In the genomic region with DNA sequence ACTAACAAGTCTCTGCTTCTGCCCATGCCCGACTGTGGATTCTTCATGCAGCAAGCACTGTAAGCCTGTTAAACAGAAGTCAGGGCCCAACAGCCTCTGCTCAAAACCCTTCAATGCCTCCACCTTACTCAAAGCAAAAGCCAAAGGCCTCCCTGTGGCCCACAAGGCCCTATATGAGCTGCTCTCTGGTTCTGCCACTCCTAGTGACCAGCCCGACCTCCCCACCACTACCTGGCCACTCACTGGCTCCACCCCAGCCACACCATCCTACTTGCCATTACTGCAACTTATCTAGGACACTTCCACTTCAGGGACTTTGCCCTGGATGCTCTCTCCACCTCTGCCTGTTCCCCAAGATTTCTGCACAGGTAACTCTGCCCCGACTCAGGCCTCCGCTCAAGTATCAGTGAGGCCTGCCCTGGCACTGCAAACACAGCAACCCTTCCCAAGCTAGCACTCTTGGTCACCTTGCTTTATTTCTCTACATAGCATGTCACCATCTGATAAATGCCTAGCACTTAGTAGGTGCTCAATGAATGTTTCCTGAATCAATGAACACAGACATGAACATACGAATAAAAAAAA, we compare ENCODE assay signal across 16 cellular contexts.
DNase-seq lines count a peak whose midpoint lies in the region; ATAC-seq, FAIRE-seq and TF ChIP-seq lines count a peak whose summit lies in the region.
"Had no signal": no experiment of that assay in that cellular context is flagged by ENCODE, and none has a peak within 500 bp of the region (broad histone marks: within the 10 kb centered on the region; RNA-seq: fewer than 3 reads in every experiment).

No MANE protein-coding gene starts in this region.

- no peak overlapping the region for H3K4ac ChIP-seq in H1 (replicated peaks; ENCODE audit: insufficient read length, low read depth, low read length)

- H4K5ac ChIP-seq in H1 (ENCODE audit: insufficient read length, low read depth, low read length) = no peak overlapping the region

- TF ChIP-seq RAD21 in H1 (IDR thresholded peaks at IDR 0.05 in 1 of 2, conservative IDR thresholded peaks at IDR 0.05 in 1 of 2; ENCODE audit: low read depth in 2 of 2, low read length in 2 of 2) = no peak

- no peak overlapping the region for H3K4me3 ChIP-seq in H1 (ENCODE audit: extremely low read depth in 1 of 4, insufficient read depth in 2 of 4, low read depth in 3 of 4, low read length in 4 of 4)
- no peak overlapping the region for H3K4me3 ChIP-seq in CD4-positive, alpha-beta memory T cell (ENCODE audit: low read length in 2 of 2)
- H3K4me3 ChIP-seq: SJCRH30 had no signal

- WGBS in H1 (ENCODE audit: extremely low coverage in 1 of 2, insufficient coverage in 1 of 2, insufficient read length in 1 of 2, insufficient replicate concordance in 2 of 2, low coverage in 1 of 2, low lambda C conversion rate in 2 of 2, missing lambda C conversion rate in 1 of 2), 2 experiments = 90% methylated on average over 5 of the region's 5 CpGs; no CpG with 5 or more reads in 1 of the 2 experiments

- no peak overlapping the region for H3K9ac ChIP-seq in H1 (replicated peaks in 1 of 4; ENCODE audit: extremely low read depth in 1 of 4, low read depth in 3 of 4, low read length in 3 of 4)

- no peak overlapping the region for H4K91ac ChIP-seq in H1 (replicated peaks; ENCODE audit: insufficient read length, low read length)

- H2AK5ac ChIP-seq in H1 (ENCODE audit: low read depth, low read length) = no peak overlapping the region

- 0 out of 2 replicates have a peak overlapping the region, but pooled peaks have one; percentile 41 for H2BK5ac ChIP-seq in H1 (ENCODE audit: low read depth, low read length)

- no peak for TF ChIP-seq POLR2A in H1 (IDR thresholded peaks at IDR 0.05; ENCODE audit: control extremely low read depth in 1 of 2, low read depth in 2 of 2, low read length in 2 of 2)

- H2BK15ac ChIP-seq in H1 (ENCODE audit: low read length) = no peak overlapping the region

- H4K8ac ChIP-seq in H1 (ENCODE audit: extremely low read depth, insufficient read depth, low read length) = no peak overlapping the region

- no peaks in the 10 kb centered on the region for H4K20me1 ChIP-seq in H1 (replicated peaks in 1 of 2; ENCODE audit: control insufficient read depth in 1 of 2, insufficient read depth in 2 of 2, low read length in 2 of 2)

- H3K27me3 ChIP-seq in H1 (replicated peaks in 1 of 4; ENCODE audit: control insufficient read depth in 3 of 4, extremely low read depth in 1 of 4, insufficient read depth in 3 of 4, low read length in 3 of 4) = peaks cover 0 to 1% (median 0%) of the 10 kb centered on the region in 4 experiments; a peak in 1 of 7 replicates
- no peaks in the 10 kb centered on the region for H3K27me3 ChIP-seq in CD4-positive, alpha-beta memory T cell (ENCODE audit: insufficient read depth, low read length)
- H3K27me3 ChIP-seq: SJCRH30 had no signal

- H3K9me3 Mint-ChIP-seq in activated CD8-positive, alpha-beta memory T cell treated with anti-CD3 and anti-CD28 coated beads, Interleukin-2, amount 10 ng/mL, durations not matched to agents 7 days and 5 days (ENCODE audit: low read depth) = no peaks in the 10 kb centered on the region
- H3K9me3 Mint-ChIP-seq in mesothelial cell of epicardium = peaks cover 3% of the 10 kb centered on the region
- H3K9me3 Mint-ChIP-seq in stimulated activated memory B cell treated with anti-CD40 and anti-IgM and Interleukin-4, amounts not matched to agents 10 μg/mL and 1 μg/mL and 100 μg/mL, for 72 hours = peaks cover 8% of the 10 kb centered on the region
- H3K9me3 Mint-ChIP-seq in type B pancreatic cell = peaks cover 4% of the 10 kb centered on the region
- H3K9me3 Mint-ChIP-seq in CD4-positive, alpha-beta memory T cell = peaks cover 4 to 29% (median 13%) of the 10 kb centered on the region in 8 donors

- no peak for DNase-seq in activated CD8-positive, alpha-beta memory T cell treated with anti-CD3 and anti-CD28 coated beads, Interleukin-2, amount 10 ng/mL, durations not matched to agents 7 days and 5 days
- DNase-seq in activated CD8-positive, alpha-beta memory T cell treated with anti-CD3 and anti-CD28 coated beads, Interleukin-2, amount 50 U/mL, for 4 hours = no peak
- DNase-seq in H1 (ENCODE audit: low read depth in 1 of 2, low spot score in 2 of 2) (no peak), mesothelial cell of epicardium (ENCODE audit: low spot score in 2 of 2, unreplicated experiment in 2 of 2) (no peak), EL (no peak), type B pancreatic cell (ENCODE audit: extremely low spot score, unreplicated experiment) (no peak)
- no peak for DNase-seq in CD4-positive, alpha-beta memory T cell
- DNase-seq: C1 segment of cervical spinal cord, DMS 273 treated with DMSO at 0.1 percent for 48 hours, KG1, NCI-H1436, NCI-H2029, NCI-H2171, NCI-H446 had no signal

- H3K4me1 ChIP-seq in H1 (replicated peaks in 1 of 4; ENCODE audit: control insufficient read depth in 3 of 4, insufficient read depth in 4 of 4, low read length in 3 of 4) = peaks cover 0 to 14% (median 3%) of the 10 kb centered on the region in 4 experiments; a peak in 4 of 7 replicates
- H3K4me1 ChIP-seq in CD4-positive, alpha-beta memory T cell (ENCODE audit: insufficient read depth, low read length) = peaks cover 9% of the 10 kb centered on the region

- intact Hi-C loops in CD4-positive, alpha-beta memory T cell (cut with micrococcal nuclease) = no loop called here

- no peak overlapping the region for H3K27ac ChIP-seq in H1 (ENCODE audit: low read depth, low read length)
- H3K27ac ChIP-seq in CD4-positive, alpha-beta memory T cell (ENCODE audit: low read depth, low read length) = no peak overlapping the region

- no peaks in the 10 kb centered on the region for H3K27me3 Mint-ChIP-seq in activated CD8-positive, alpha-beta memory T cell treated with anti-CD3 and anti-CD28 coated beads, Interleukin-2, amount 10 ng/mL, durations not matched to agents 7 days and 5 days
- H3K27me3 Mint-ChIP-seq in mesothelial cell of epicardium (ENCODE audit: low read depth) (no peaks in the 10 kb centered on the region), type B pancreatic cell (no peaks in the 10 kb centered on the region)
- H3K27me3 Mint-ChIP-seq in stimulated activated memory B cell treated with anti-CD40 and anti-IgM and Interleukin-4, amounts not matched to agents 10 μg/mL and 1 μg/mL and 100 μg/mL, for 72 hours = no peaks in the 10 kb centered on the region
- no peaks in the 10 kb centered on the region for H3K27me3 Mint-ChIP-seq in CD4-positive, alpha-beta memory T cell

- no peak overlapping the region for H3K14ac ChIP-seq in H1 (ENCODE audit: insufficient read length)

- peaks cover 2 to 11% of the 10 kb centered on the region in 2 experiments; a peak in 2 of 4 replicates for H3K79me2 ChIP-seq in H1 (ENCODE audit: control insufficient read depth in 1 of 2, insufficient read depth in 2 of 2, low read length in 2 of 2)

- TF ChIP-seq CTCF in H1 (IDR thresholded peaks at IDR 0.05; ENCODE audit: control extremely low read depth in 1 of 3, insufficient read depth in 1 of 3, low read depth in 1 of 3, low read length in 3 of 3) (no peak), mesothelial cell of epicardium (IDR thresholded peaks at IDR 0.05; ENCODE audit: unreplicated experiment) (no peak), type B pancreatic cell (conservative IDR thresholded peaks at IDR 0.05) (no peak)

- 0 out of 2 replicates have a peak, but pooled peaks cover 1% of the 10 kb centered on the region for H3K23me2 ChIP-seq in H1 (ENCODE audit: low read depth, low read length)

- no peak overlapping the region for H3K23ac ChIP-seq in H1 (ENCODE audit: insufficient read length)

- H3K4me3 Mint-ChIP-seq in activated CD8-positive, alpha-beta memory T cell treated with anti-CD3 and anti-CD28 coated beads, Interleukin-2, amount 10 ng/mL, durations not matched to agents 7 days and 5 days = no peak overlapping the region
- H3K4me3 Mint-ChIP-seq in mesothelial cell of epicardium (no peak overlapping the region), type B pancreatic cell (no peak overlapping the region)
- no peak overlapping the region for H3K4me3 Mint-ChIP-seq in stimulated activated memory B cell treated with anti-CD40 and anti-IgM and Interleukin-4, amounts not matched to agents 10 μg/mL and 1 μg/mL and 100 μg/mL, for 72 hours
- no peak overlapping the region for H3K4me3 Mint-ChIP-seq in CD4-positive, alpha-beta memory T cell

- no peak for ATAC-seq in activated CD8-positive, alpha-beta memory T cell treated with anti-CD3 and anti-CD28 coated beads, Interleukin-2, amount 10 ng/mL, durations not matched to agents 7 days and 5 days
- no peak for ATAC-seq in stimulated activated memory B cell treated with anti-CD40 and anti-IgM and Interleukin-4, amounts not matched to agents 10 μg/mL and 1 μg/mL and 100 μg/mL, for 72 hours

- peak overlapping the region; percentile 9 for H3K27ac Mint-ChIP-seq in activated CD8-positive, alpha-beta memory T cell treated with anti-CD3 and anti-CD28 coated beads, Interleukin-2, amount 10 ng/mL, durations not matched to agents 7 days and 5 days
- peak overlapping the region; percentile 85 for H3K27ac Mint-ChIP-seq in mesothelial cell of epicardium
- peak overlapping the region; percentile 15 for H3K27ac Mint-ChIP-seq in stimulated activated memory B cell treated with anti-CD40 and anti-IgM and Interleukin-4, amounts not matched to agents 10 μg/mL and 1 μg/mL and 100 μg/mL, for 72 hours
- H3K27ac Mint-ChIP-seq in type B pancreatic cell = no peak overlapping the region
- H3K27ac Mint-ChIP-seq in CD4-positive, alpha-beta memory T cell = peak overlapping the region in 2 of 7 donors; percentile 32 to 70

- no peak overlapping the region for H2BK20ac ChIP-seq in H1 (ENCODE audit: low read length)

- H2BK12ac ChIP-seq in H1 (ENCODE audit: low read depth, low read length) = peak overlapping the region; percentile 22; the same call in 1 of the 2 replicates

- no peak overlapping the region for H2AFZ ChIP-seq in H1 (ENCODE audit: low read length)

- no peak for TF ChIP-seq EP300 in H1 (IDR thresholded peaks at IDR 0.05; ENCODE audit: borderline replicate concordance in 1 of 2, low read depth in 2 of 2, low read length in 2 of 2)

- FAIRE-seq in H1 (lab: Jason Lieb, UNC) = no peak

- no peaks in the 10 kb centered on the region for H3K79me1 ChIP-seq in H1 (ENCODE audit: low read depth, low read length)

- H2BK120ac ChIP-seq in H1 (replicated peaks; ENCODE audit: low read depth, low read length) = no peak overlapping the region

- CTCF ChIA-PET in activated CD8-positive, alpha-beta memory T cell treated with anti-CD3 and anti-CD28 coated beads, Interleukin-2, amount 10 ng/mL, durations not matched to agents 7 days and 5 days (lab: Charles Lee) = no interaction called here
- CTCF ChIA-PET in H1 (lab: Charles Lee; ENCODE audit: partially characterized antibody) = no interaction called here
- CTCF ChIA-PET in CD4-positive, alpha-beta memory T cell (lab: Charles Lee; ENCODE audit: partially characterized antibody) = no interaction called here

- peaks cover 33% of the 10 kb centered on the region for H3K4me1 Mint-ChIP-seq in activated CD8-positive, alpha-beta memory T cell treated with anti-CD3 and anti-CD28 coated beads, Interleukin-2, amount 10 ng/mL, durations not matched to agents 7 days and 5 days
- H3K4me1 Mint-ChIP-seq in mesothelial cell of epicardium (peaks cover 72% of the 10 kb centered on the region), type B pancreatic cell (ENCODE audit: unreplicated experiment) (peaks cover 19% of the 10 kb centered on the region)
- H3K4me1 Mint-ChIP-seq in stimulated activated memory B cell treated with anti-CD40 and anti-IgM and Interleukin-4, amounts not matched to agents 10 μg/mL and 1 μg/mL and 100 μg/mL, for 72 hours = peaks cover 52% of the 10 kb centered on the region
- H3K4me1 Mint-ChIP-seq in CD4-positive, alpha-beta memory T cell = peaks cover 32 to 45% (median 39%) of the 10 kb centered on the region in 4 donors

- no peaks in the 10 kb centered on the region for H3K36me3 ChIP-seq in H1 (ENCODE audit: control insufficient read depth in 2 of 4, insufficient read depth in 4 of 4, low read length in 3 of 4)
- H3K36me3 ChIP-seq in CD4-positive, alpha-beta memory T cell (ENCODE audit: insufficient read depth, low read length) = no peaks in the 10 kb centered on the region
- H3K36me3 ChIP-seq: SJCRH30 had no signal

- H3K4me2 ChIP-seq in H1 (ENCODE audit: insufficient read depth in 1 of 2, low read depth in 2 of 2, low read length in 2 of 2) = no peak overlapping the region

- H3K9me3 ChIP-seq in H1 (ENCODE audit: insufficient read depth in 2 of 2, low read depth in 1 of 2, low read length in 1 of 2) = peaks cover 1 to 4% of the 10 kb centered on the region in 2 experiments; a peak in 2 of 4 replicates
- H3K9me3 ChIP-seq in CD4-positive, alpha-beta memory T cell (ENCODE audit: control insufficient read depth in 1 of 2, low read length in 2 of 2) = no peaks in the 10 kb centered on the region

- H3K18ac ChIP-seq in H1 (ENCODE audit: extremely low read depth, low read length) = no peak overlapping the region

- POLR2A ChIA-PET in H1 (lab: Charles Lee; ENCODE audit: partially characterized antibody) = no interaction called here
- POLR2A ChIA-PET in CD4-positive, alpha-beta memory T cell (lab: Charles Lee; ENCODE audit: partially characterized antibody) = no interaction called here

- H3K56ac ChIP-seq in H1 (replicated peaks; ENCODE audit: insufficient read length, low read depth, low read length) = no peak overlapping the region

- peaks cover 15% of the 10 kb centered on the region for H3K36me3 Mint-ChIP-seq in activated CD8-positive, alpha-beta memory T cell treated with anti-CD3 and anti-CD28 coated beads, Interleukin-2, amount 10 ng/mL, durations not matched to agents 7 days and 5 days
- H3K36me3 Mint-ChIP-seq in mesothelial cell of epicardium (peaks cover 3% of the 10 kb centered on the region), type B pancreatic cell (peaks cover 26% of the 10 kb centered on the region)
- H3K36me3 Mint-ChIP-seq in stimulated activated memory B cell treated with anti-CD40 and anti-IgM and Interleukin-4, amounts not matched to agents 10 μg/mL and 1 μg/mL and 100 μg/mL, for 72 hours = peaks cover 41% of the 10 kb centered on the region
- H3K36me3 Mint-ChIP-seq in CD4-positive, alpha-beta memory T cell = peaks cover 24 to 42% of the 10 kb centered on the region in 2 donors
